In the genomic region with DNA sequence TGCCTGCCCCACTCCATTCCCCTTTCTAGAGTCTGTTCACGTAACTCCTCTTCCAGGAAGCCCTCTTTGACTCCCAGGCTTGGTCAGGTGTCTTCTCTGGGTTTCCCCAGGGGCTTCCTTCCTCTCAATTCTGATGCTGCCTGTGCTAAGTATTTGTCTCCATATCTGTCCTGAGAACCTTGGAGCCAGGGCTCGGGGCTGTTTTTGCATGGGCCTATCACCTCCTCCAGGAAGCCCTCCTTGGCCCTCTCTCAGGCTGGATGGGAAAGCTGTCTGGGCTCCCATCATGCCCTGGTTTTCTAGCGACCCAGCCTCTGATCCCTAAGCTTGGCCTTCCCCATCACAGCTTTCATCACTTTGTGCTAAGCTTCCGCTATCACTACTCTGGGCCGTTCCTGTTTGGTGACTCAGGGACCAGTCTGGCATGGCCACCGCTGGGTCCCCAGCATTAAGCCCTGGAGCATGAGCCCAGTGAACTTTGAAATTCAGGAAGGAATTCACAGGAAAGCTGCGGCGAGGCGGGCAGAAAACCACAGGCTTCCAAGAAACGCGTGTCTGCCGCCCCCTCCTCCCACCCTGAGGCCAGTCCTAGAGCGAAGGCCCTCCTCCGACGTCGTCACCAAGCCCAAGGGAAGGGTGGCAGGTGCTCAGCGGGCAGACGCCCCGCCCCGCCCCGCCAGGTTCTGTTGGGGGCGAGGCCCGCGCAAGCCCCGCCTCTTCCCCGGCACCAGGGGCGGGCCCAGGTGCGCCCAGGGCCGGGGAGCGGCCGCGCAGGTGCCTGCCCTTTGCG, we compare ENCODE assay signal across 8 cellular contexts. TPM values are rescaled to one million over a fixed set of nuclear protein-coding genes. Genes with fewer than 3 reads are reported as not detected.
DNase-seq lines count a peak whose midpoint lies in the region; ATAC-seq and TF ChIP-seq lines count a peak whose summit lies in the region.

No MANE protein-coding gene starts in this region.

- in situ Hi-C loops in ACHN (cut with HindIII; ENCODE audit: low pct_ligation_motif_present, low pct_unique_long_range_greater_than_20kb, low sequenced_read_pairs) = no loop called here

- intact Hi-C loops in activated CD8-positive, alpha-beta T cell treated with anti-CD3 and anti-CD28 coated beads for 36 hours (cut with micrococcal nuclease) = loop anchor here (10.0 kb wide), 1 partner anchor 51 kb away; the partner anchor contains the start of genes KCNK6 and YIF1B

- peak overlapping the region; percentile 97 for H3K27ac Mint-ChIP-seq in activated CD8-positive, alpha-beta T cell treated with anti-CD3 and anti-CD28 coated beads for 36 hours
- H3K27ac Mint-ChIP-seq in endothelial cell (ENCODE audit: unreplicated experiment) = no peak overlapping the region
- H3K27ac Mint-ChIP-seq in stimulated activated effector memory CD8-positive, alpha-beta T cell treated with anti-CD3 and anti-CD28 coated beads, Interleukin-12 subunit alpha, Interleukin-12 subunit beta, amount 100 ng/mL, for 72 hours = peak overlapping the region; percentile 94

- no peaks in the 10 kb centered on the region for H3K9me3 Mint-ChIP-seq in activated CD8-positive, alpha-beta T cell treated with anti-CD3 and anti-CD28 coated beads for 36 hours
- H3K9me3 Mint-ChIP-seq in endothelial cell (ENCODE audit: unreplicated experiment) = no peaks in the 10 kb centered on the region
- no peaks in the 10 kb centered on the region for H3K9me3 Mint-ChIP-seq in stimulated activated effector memory CD8-positive, alpha-beta T cell treated with anti-CD3 and anti-CD28 coated beads, Interleukin-12 subunit alpha, Interleukin-12 subunit beta, amount 100 ng/mL, for 72 hours

- no peak for TF ChIP-seq CTCF in activated CD8-positive, alpha-beta T cell treated with anti-CD3 and anti-CD28 coated beads for 36 hours (IDR thresholded peaks at IDR 0.05)
- no peak for TF ChIP-seq CTCF in endothelial cell (IDR thresholded peaks at IDR 0.05; ENCODE audit: unreplicated experiment)

- peak overlapping the region; percentile 78 for H3K4me3 Mint-ChIP-seq in activated CD8-positive, alpha-beta T cell treated with anti-CD3 and anti-CD28 coated beads for 36 hours
- peak overlapping the region; percentile 88 for H3K4me3 Mint-ChIP-seq in endothelial cell (ENCODE audit: unreplicated experiment)
- H3K4me3 Mint-ChIP-seq in stimulated activated effector memory CD8-positive, alpha-beta T cell treated with anti-CD3 and anti-CD28 coated beads, Interleukin-12 subunit alpha, Interleukin-12 subunit beta, amount 100 ng/mL, for 72 hours = peak overlapping the region; percentile 76

- no peaks in the 10 kb centered on the region for H3K36me3 Mint-ChIP-seq in activated CD8-positive, alpha-beta T cell treated with anti-CD3 and anti-CD28 coated beads for 36 hours (ENCODE audit: low read depth)
- H3K36me3 Mint-ChIP-seq in endothelial cell (ENCODE audit: low read depth, unreplicated experiment) = peaks cover 3% of the 10 kb centered on the region
- no peaks in the 10 kb centered on the region for H3K36me3 Mint-ChIP-seq in stimulated activated effector memory CD8-positive, alpha-beta T cell treated with anti-CD3 and anti-CD28 coated beads, Interleukin-12 subunit alpha, Interleukin-12 subunit beta, amount 100 ng/mL, for 72 hours

- H3K27me3 Mint-ChIP-seq in activated CD8-positive, alpha-beta T cell treated with anti-CD3 and anti-CD28 coated beads for 36 hours = peaks cover 2% of the 10 kb centered on the region
- peaks cover 11% of the 10 kb centered on the region for H3K27me3 Mint-ChIP-seq in endothelial cell (ENCODE audit: unreplicated experiment)

- peaks cover 43% of the 10 kb centered on the region for H3K4me1 Mint-ChIP-seq in activated CD8-positive, alpha-beta T cell treated with anti-CD3 and anti-CD28 coated beads for 36 hours (ENCODE audit: low read depth)
- peaks cover 29% of the 10 kb centered on the region for H3K4me1 Mint-ChIP-seq in endothelial cell (ENCODE audit: unreplicated experiment)
- peaks cover 38% of the 10 kb centered on the region for H3K4me1 Mint-ChIP-seq in stimulated activated effector memory CD8-positive, alpha-beta T cell treated with anti-CD3 and anti-CD28 coated beads, Interleukin-12 subunit alpha, Interleukin-12 subunit beta, amount 100 ng/mL, for 72 hours

- POLR2A ChIA-PET in activated CD8-positive, alpha-beta T cell treated with anti-CD3 and anti-CD28 coated beads for 36 hours (lab: Charles Lee) = interaction anchor here (0.5 to 3.2 kb wide), 7 partner anchors 9 to 139 kb away, joined by 3 to 13 read pairs (median 3); partner anchors contain the start of genes FAM98C, KCNK6 and YIF1B

- CTCF ChIA-PET in activated CD8-positive, alpha-beta T cell treated with anti-CD3 and anti-CD28 coated beads for 36 hours (lab: Charles Lee) = interaction anchor here (1.0 to 5.3 kb wide), 5 partner anchors 8 to 75 kb away, joined by 3 to 30 read pairs (median 4); partner anchors contain the start of genes CATSPERG and PPP1R14A

- ATAC-seq in GM19455 (IDR thresholded peaks at IDR 0.05; ENCODE audit: unreplicated experiment) = peak; percentile 63
- peak; percentile 89 for ATAC-seq in activated CD8-positive, alpha-beta T cell treated with anti-CD3 and anti-CD28 coated beads for 36 hours
- peak; percentile 87 for ATAC-seq in stimulated activated effector memory CD8-positive, alpha-beta T cell treated with anti-CD3 and anti-CD28 coated beads, Interleukin-12 subunit alpha, Interleukin-12 subunit beta, amount 100 ng/mL, for 72 hours

- DNase-seq in ACHN (peak; percentile 51), NCI-H2171 (lab: John Stamatoyannopoulos, UW) (peak; percentile 95), endothelial cell (ENCODE audit: low spot score) (no peak), myocyte (ENCODE audit: low read depth) (peak; percentile 57), foreskin melanocyte (no peak)
- peak; percentile 89 for DNase-seq in activated CD8-positive, alpha-beta T cell treated with anti-CD3 and anti-CD28 coated beads for 36 hours
- peak in 1 of 2 donors; percentile 4 for DNase-seq in stimulated activated effector memory CD8-positive, alpha-beta T cell treated with anti-CD3 and anti-CD28 coated beads, Interleukin-12 subunit alpha, Interleukin-12 subunit beta, amount 100 ng/mL, for 72 hours (ENCODE audit: low spot score in 2 of 2)

RNA-seq across cellular contexts. Expression of gene SPINT2, which starts 0.5 kb away (rescaled TPM):
- 10 to 100 TPM; 56.2 to 68.4 TPM for total RNA-seq in activated CD8-positive, alpha-beta T cell treated with anti-CD3 and anti-CD28 coated beads for 36 hours
- total RNA-seq in endothelial cell (ENCODE audit: unreplicated experiment) (93.4 TPM), myocyte (0.11 TPM in 1 of 2 replicates, not detected in the other)
- 0.98 TPM for polyA plus RNA-seq in myocyte (2012)

RNA-seq across cellular contexts. Expression of gene PPP1R14A, which starts 7.7 kb away (rescaled TPM):
- 1 to 10 TPM in 1 of 2 experiments, under 1 TPM in 1; 0.60 to 1.5 TPM for total RNA-seq in activated CD8-positive, alpha-beta T cell treated with anti-CD3 and anti-CD28 coated beads for 36 hours
- total RNA-seq in endothelial cell (ENCODE audit: unreplicated experiment) = 2.1 TPM
- total RNA-seq in myocyte = not detected in 2 replicates
- 0.16 TPM for polyA plus RNA-seq in myocyte (2012)

RNA-seq across cellular contexts. Expression of gene DPF1, which starts 39.9 kb away (rescaled TPM):
- 1 to 10 TPM in 1 of 2 experiments, under 1 TPM in 1; 0.47 to 1.0 TPM for total RNA-seq in activated CD8-positive, alpha-beta T cell treated with anti-CD3 and anti-CD28 coated beads for 36 hours
- total RNA-seq in endothelial cell (ENCODE audit: unreplicated experiment) (6.0 TPM), myocyte (1.2 and 1.7 TPM in 2 replicates)
- polyA plus RNA-seq in myocyte (2012) = 1.2 TPM

RNA-seq across cellular contexts. Expression of gene C19orf33, which starts 40.2 kb away (rescaled TPM):
- total RNA-seq in activated CD8-positive, alpha-beta T cell treated with anti-CD3 and anti-CD28 coated beads for 36 hours = not detected
- total RNA-seq in endothelial cell (ENCODE audit: unreplicated experiment) (2.7 TPM), myocyte (not detected in 2 replicates)
- polyA plus RNA-seq in myocyte (2012) = 0.95 TPM

RNA-seq across cellular contexts. Expression of gene YIF1B, which starts 51.9 kb away (rescaled TPM):
- total RNA-seq in activated CD8-positive, alpha-beta T cell treated with anti-CD3 and anti-CD28 coated beads for 36 hours = 10 to 100 TPM; 75.6 to 79.0 TPM
- total RNA-seq in endothelial cell (ENCODE audit: unreplicated experiment) = 55.2 TPM
- total RNA-seq in myocyte = 51.6 and 68.5 TPM in 2 replicates
- polyA plus RNA-seq in myocyte (2012) = 75.6 TPM

Comparison
In these comparisons a context has a peak if more than half of its experiments do, and no peak if none do; other contexts are left out.
1. DNase-seq: peak in ACHN (single experiment), NCI-H2171 (single experiment), activated CD8-positive, alpha-beta T cell treated with anti-CD3 and anti-CD28 coated beads for 36 hours (single experiment) and myocyte (single experiment); none in endothelial cell (single experiment) and foreskin melanocyte (single experiment).
2. RNA of gene SPINT2, which starts 0.5 kb away (total RNA-seq): 93.4 TPM in endothelial cell (single experiment) and 56.2 to 68.4 TPM in activated CD8-positive, alpha-beta T cell treated with anti-CD3 and anti-CD28 coated beads for 36 hours; 0.11 TPM in myocyte; every median in the first group is over 10 times any median in the second.
3. Peak in every context shown above with its lines, with median percentiles within 50 percentile points of each other: ATAC-seq and H3K4me3 Mint-ChIP-seq.